ENCODE assay signal across 1 cellular context in genomic region chr2:209473930-209474419, GRCh38.
TF ChIP-seq lines count a peak whose summit lies in the region.

No MANE protein-coding gene starts in this region.

TF ChIP-seq in HEK293, 187 proteins besides CTCF, POLR2A, EP300 and RAD21 (continued from another document):
- TF ChIP-seq ZNF311 (tag by site-specific recombination; IDR thresholded peaks at IDR 0.05; ENCODE audit: borderline replicate concordance), result no peak
- peak; percentile 93 for TF ChIP-seq ZSCAN16 (tag by site-specific recombination; IDR thresholded peaks at IDR 0.05)
- TF ChIP-seq ZNF776 (tag by site-specific recombination; IDR thresholded peaks at IDR 0.05; ENCODE audit: borderline replicate concordance), result no peak
- TF ChIP-seq, protein P1, sequence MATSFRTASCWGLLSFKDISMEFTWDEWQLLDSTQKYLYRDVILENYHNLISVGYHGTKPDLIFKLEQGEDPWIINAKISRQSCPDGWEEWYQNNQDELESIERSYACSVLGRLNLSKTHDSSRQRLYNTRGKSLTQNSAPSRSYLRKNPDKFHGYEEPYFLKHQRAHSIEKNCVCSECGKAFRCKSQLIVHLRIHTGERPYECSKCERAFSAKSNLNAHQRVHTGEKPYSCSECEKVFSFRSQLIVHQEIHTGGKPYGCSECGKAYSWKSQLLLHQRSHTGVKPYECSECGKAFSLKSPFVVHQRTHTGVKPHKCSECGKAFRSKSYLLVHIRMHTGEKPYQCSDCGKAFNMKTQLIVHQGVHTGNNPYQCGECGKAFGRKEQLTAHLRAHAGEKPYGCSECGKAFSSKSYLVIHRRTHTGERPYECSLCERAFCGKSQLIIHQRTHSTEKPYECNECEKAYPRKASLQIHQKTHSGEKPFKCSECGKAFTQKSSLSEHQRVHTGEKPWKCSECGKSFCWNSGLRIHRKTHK (tag by site-specific recombination; IDR thresholded peaks at IDR 0.05), result no peak
- peak; percentile 84 for TF ChIP-seq ZBTB44 (tag by site-specific recombination; IDR thresholded peaks at IDR 0.05)
- 0 out of 2 replicates have a peak, but pooled peaks have one; percentile 33 for TF ChIP-seq PRDM1 (tag by site-specific recombination; IDR thresholded peaks at IDR 0.05)
